In genomic region chr2:84493494-84493893, GRCh38 we compare ENCODE assay signal across 1 cellular context.
TF ChIP-seq lines count a peak whose summit lies in the region.

No MANE protein-coding gene starts in this region.

TF ChIP-seq in GM23338, 12 proteins besides CTCF, POLR2A, EP300 and RAD21:
- TF ChIP-seq ZNF462 (CRISPR knock-in tag; IDR thresholded peaks at IDR 0.05) (no peak), EZH2 (IDR thresholded peaks at IDR 0.05; ENCODE audit: low read depth, unreplicated experiment) (no peak), POLR2AphosphoS5 (IDR thresholded peaks at IDR 0.05; ENCODE audit: low read depth) (no peak), EZH2phosphoT487 (IDR thresholded peaks at IDR 0.05; ENCODE audit: unreplicated experiment) (no peak), ZNF331 (CRISPR knock-in tag; IDR thresholded peaks at IDR 0.05; ENCODE audit: low read depth) (no peak)
TF ChIP-seq in GM23338: peak in this region for 0.
